Comparison of ENCODE assay signal across 1 cellular context in the genomic region with DNA sequence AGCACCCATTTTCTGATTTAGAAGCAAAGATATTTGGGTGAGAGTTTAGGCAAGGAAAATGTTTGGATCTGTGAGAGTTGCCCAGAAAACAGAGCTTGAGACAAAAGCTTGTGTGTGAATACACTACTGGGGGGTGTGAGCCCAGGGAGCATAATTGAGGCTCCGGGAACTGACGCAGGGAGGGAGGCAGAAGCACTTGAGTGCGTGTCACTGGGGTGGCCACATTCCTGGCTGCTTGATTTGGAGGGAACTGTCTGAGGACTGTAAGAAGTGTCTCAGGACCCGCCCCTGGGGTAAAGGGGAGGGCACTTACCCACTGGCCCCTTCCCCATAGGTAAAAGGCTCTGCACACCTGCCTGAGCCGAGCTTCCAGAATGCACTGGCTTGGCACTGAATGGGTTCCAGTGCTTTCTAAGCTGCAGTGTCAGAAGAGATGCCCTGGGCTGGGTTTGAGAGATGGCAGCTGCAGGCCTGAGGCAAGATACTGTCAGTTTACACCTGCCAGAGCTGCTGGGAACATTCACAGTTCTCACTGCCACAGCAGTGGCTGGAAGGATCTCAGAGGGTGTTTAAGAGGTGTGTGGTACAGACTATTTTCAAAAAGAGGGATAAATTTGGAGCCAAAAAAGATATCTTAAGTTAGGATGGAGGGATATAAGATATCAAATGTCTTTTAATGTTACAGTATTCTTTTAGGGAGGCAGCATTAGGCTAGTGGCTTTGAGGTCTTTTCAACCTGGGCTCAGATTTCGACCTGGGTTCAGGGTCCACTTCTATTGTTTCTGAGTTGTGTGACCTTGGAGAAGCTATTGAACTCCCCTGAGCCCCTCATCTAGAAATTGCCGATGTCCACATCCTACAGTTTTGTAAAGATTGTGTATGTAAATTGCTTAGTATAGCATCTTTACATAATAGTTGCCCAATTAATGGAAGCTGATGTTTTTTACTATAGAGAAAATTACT.
TF ChIP-seq lines count a peak whose summit lies in the region.

No MANE protein-coding gene starts in this region.

TF ChIP-seq in GM12878, 131 proteins besides CTCF, POLR2A, EP300 and RAD21 (continued from another document):
- TF ChIP-seq, protein P1, sequence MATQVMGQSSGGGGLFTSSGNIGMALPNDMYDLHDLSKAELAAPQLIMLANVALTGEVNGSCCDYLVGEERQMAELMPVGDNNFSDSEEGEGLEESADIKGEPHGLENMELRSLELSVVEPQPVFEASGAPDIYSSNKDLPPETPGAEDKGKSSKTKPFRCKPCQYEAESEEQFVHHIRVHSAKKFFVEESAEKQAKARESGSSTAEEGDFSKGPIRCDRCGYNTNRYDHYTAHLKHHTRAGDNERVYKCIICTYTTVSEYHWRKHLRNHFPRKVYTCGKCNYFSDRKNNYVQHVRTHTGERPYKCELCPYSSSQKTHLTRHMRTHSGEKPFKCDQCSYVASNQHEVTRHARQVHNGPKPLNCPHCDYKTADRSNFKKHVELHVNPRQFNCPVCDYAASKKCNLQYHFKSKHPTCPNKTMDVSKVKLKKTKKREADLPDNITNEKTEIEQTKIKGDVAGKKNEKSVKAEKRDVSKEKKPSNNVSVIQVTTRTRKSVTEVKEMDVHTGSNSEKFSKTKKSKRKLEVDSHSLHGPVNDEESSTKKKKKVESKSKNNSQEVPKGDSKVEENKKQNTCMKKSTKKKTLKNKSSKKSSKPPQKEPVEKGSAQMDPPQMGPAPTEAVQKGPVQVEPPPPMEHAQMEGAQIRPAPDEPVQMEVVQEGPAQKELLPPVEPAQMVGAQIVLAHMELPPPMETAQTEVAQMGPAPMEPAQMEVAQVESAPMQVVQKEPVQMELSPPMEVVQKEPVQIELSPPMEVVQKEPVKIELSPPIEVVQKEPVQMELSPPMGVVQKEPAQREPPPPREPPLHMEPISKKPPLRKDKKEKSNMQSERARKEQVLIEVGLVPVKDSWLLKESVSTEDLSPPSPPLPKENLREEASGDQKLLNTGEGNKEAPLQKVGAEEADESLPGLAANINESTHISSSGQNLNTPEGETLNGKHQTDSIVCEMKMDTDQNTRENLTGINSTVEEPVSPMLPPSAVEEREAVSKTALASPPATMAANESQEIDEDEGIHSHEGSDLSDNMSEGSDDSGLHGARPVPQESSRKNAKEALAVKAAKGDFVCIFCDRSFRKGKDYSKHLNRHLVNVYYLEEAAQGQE (IDR thresholded peaks at IDR 0.05; ENCODE audit: low read depth, low read length) = no peak
- TF ChIP-seq EED (IDR thresholded peaks at IDR 0.05; ENCODE audit: low read depth) (no peak), SREBF2 (IDR thresholded peaks at IDR 0.05; ENCODE audit: low read length) (no peak), JUNB (IDR thresholded peaks at IDR 0.05) (no peak), SMAD1 (IDR thresholded peaks at IDR 0.05; ENCODE audit: low read depth, partially characterized antibody) (no peak), ZNF207 (IDR thresholded peaks at IDR 0.05; ENCODE audit: borderline replicate concordance) (no peak), ZNF217 (IDR thresholded peaks at IDR 0.05) (no peak), ZNF622 (IDR thresholded peaks at IDR 0.05) (no peak), SUPT20H (IDR thresholded peaks at IDR 0.05; ENCODE audit: borderline replicate concordance, control insufficient read depth, low read depth, low read length) (no peak), HCFC1 (IDR thresholded peaks at IDR 0.05; ENCODE audit: low read length) (no peak)
- TF ChIP-seq, protein P2, sequence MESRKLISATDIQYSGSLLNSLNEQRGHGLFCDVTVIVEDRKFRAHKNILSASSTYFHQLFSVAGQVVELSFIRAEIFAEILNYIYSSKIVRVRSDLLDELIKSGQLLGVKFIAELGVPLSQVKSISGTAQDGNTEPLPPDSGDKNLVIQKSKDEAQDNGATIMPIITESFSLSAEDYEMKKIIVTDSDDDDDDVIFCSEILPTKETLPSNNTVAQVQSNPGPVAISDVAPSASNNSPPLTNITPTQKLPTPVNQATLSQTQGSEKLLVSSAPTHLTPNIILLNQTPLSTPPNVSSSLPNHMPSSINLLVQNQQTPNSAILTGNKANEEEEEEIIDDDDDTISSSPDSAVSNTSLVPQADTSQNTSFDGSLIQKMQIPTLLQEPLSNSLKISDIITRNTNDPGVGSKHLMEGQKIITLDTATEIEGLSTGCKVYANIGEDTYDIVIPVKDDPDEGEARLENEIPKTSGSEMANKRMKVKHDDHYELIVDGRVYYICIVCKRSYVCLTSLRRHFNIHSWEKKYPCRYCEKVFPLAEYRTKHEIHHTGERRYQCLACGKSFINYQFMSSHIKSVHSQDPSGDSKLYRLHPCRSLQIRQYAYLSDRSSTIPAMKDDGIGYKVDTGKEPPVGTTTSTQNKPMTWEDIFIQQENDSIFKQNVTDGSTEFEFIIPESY (IDR thresholded peaks at IDR 0.05) = no peak
TF ChIP-seq in GM12878: peak in this region for 0.
